In the genomic region with DNA sequence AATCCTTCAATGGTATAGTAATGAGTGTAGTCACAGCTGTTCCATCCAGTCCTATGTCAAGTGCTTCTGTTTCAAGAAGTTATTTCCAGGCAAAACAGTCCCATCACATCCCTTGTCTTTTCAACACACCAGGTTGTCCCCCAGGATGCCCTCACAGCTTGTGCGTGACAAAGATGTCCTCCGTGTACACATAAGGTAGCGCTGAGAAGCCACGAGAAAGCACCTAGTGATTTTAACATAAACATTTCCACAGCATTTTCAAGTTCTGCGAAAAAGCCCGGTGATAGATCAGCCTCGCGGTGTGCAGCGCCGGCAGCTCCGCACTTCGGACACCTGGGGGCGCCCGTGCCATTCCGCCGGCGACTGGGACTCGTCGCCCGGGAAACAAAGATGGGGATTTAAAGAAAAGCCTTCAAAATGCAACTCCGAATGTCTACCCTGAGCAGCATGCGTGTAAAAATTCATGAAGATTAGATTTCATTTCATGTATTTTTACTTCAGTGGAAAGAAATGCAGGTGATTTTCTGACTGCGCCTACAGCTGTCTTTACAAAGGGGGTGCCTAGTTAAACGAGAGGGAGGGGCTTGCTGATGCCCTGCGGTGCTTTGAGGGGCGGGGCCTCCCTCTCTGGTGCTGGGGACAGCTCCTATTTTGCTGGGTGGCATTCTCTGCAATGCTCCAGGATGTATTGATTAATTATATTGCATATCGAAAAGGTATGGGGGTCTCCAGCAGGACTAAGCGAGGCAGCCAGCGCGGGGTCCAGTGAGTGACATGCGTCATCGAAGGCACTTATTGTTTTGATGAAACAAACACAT, we compare ENCODE assay signal across 8 cellular contexts. TPM values are rescaled to one million over a fixed set of nuclear protein-coding genes. Genes with fewer than 3 reads are reported as not detected.
A peak's percentile ranks its signal among the peaks of the same experiment; 100 is the strongest.
DNase-seq lines count a peak whose midpoint lies in the region; ATAC-seq and TF ChIP-seq lines count a peak whose summit lies in the region.

No MANE protein-coding gene starts in this region.

- TF ChIP-seq CTCF in OCI-LY1 (IDR thresholded peaks at IDR 0.05; ENCODE audit: low read length) (peak; percentile 99), fibroblast of mammary gland (conservative IDR thresholded peaks at IDR 0.05; ENCODE audit: control insufficient read depth, insufficient read depth, low read depth, low read length) (peak; percentile 88), neural cell (IDR thresholded peaks at IDR 0.05; ENCODE audit: poor library complexity, severe bottlenecking) (peak; percentile 98)

- peak; percentile 53 for ATAC-seq in GM19324 (IDR thresholded peaks at IDR 0.05; ENCODE audit: low FRiP score, unreplicated experiment)

- H3K27ac ChIP-seq in OCI-LY1 (ENCODE audit: low read depth, low read length, poor library complexity, severe bottlenecking) (no peak overlapping the region), neural cell (ENCODE audit: low read length) (peak overlapping the region; percentile 92), temporal lobe (ENCODE audit: low read depth, low read length) (peak overlapping the region; percentile 39)

- H3K27me3 ChIP-seq in OCI-LY1 (ENCODE audit: insufficient read depth, low read length) (peaks cover 5% of the 10 kb centered on the region; the same call in 1 of the 2 replicates), neural cell (ENCODE audit: insufficient read depth, low read depth, low read length) (no peaks in the 10 kb centered on the region)

- peak; percentile 100 for TF ChIP-seq RAD21 in neural cell (conservative IDR thresholded peaks at IDR 0.05)

- H3K4me2 ChIP-seq in OCI-LY1 (ENCODE audit: low read length) (no peak overlapping the region), neural cell (ENCODE audit: low read length) (peak overlapping the region; percentile 43)

- H3K9ac ChIP-seq in OCI-LY1 (ENCODE audit: low read length) = no peak overlapping the region
- peak overlapping the region; percentile 68 for H3K9ac ChIP-seq in neural cell (ENCODE audit: low read length)

- H3F3A ChIP-seq in OCI-LY1 (ENCODE audit: insufficient read depth, low read length) (no peaks in the 10 kb centered on the region), neural cell (ENCODE audit: insufficient read depth, low read length, poor library complexity, severe bottlenecking) (no peaks in the 10 kb centered on the region)

- H3K4me3 ChIP-seq in OCI-LY1 (ENCODE audit: low read depth, low read length, poor library complexity, severe bottlenecking) (no peak overlapping the region), fibroblast of mammary gland (ENCODE audit: control insufficient read depth, low read depth, low read length) (no peak overlapping the region), neural cell (ENCODE audit: low read length) (peak overlapping the region; percentile 41)

- H4K20me1 ChIP-seq in OCI-LY1 (ENCODE audit: insufficient read depth, low read length) = no peaks in the 10 kb centered on the region
- no peaks in the 10 kb centered on the region for H4K20me1 ChIP-seq in neural cell (ENCODE audit: insufficient read depth)

- H3K36me3 ChIP-seq in OCI-LY1 (ENCODE audit: insufficient read depth, low read length) (no peaks in the 10 kb centered on the region), neural cell (ENCODE audit: insufficient read depth, low read length) (no peaks in the 10 kb centered on the region)

- DNase-seq in C1 segment of cervical spinal cord (lab: John Stamatoyannopoulos, UW) (peak in 10 of 14 donors; percentile 28 to 65 (median 38)), HT-29 (ENCODE audit: low spot score) (peak; percentile 72), fibroblast of mammary gland (ENCODE audit: low read depth) (peak; percentile 49)
- DNase-seq in activated T-cell treated with anti-CD3 and anti-CD28 coated beads, Interleukin-2, amount 50 U/mL, for 1 hour = peak; percentile 64

- no peaks in the 10 kb centered on the region for H3K79me2 ChIP-seq in OCI-LY1 (ENCODE audit: insufficient read depth, low read length)
- no peaks in the 10 kb centered on the region for H3K79me2 ChIP-seq in neural cell (replicated peaks; ENCODE audit: insufficient read depth, low read length)

- H3K9me3 ChIP-seq in OCI-LY1 (ENCODE audit: low read length) (no peaks in the 10 kb centered on the region), neural cell (ENCODE audit: low read length) (no peaks in the 10 kb centered on the region)

- H3K9me2 ChIP-seq in OCI-LY1 (ENCODE audit: low read depth, low read length) (no peaks in the 10 kb centered on the region), neural cell (ENCODE audit: insufficient read depth, low read length) (no peaks in the 10 kb centered on the region)

- H2AFZ ChIP-seq in OCI-LY1 (ENCODE audit: low read length) (no peak overlapping the region), neural cell (ENCODE audit: low read depth, low read length) (peak overlapping the region; percentile 63)

- peak; percentile 22 for TF ChIP-seq EP300 in neural cell (conservative IDR thresholded peaks at IDR 0.05; ENCODE audit: poor library complexity, severe bottlenecking)

- no peaks in the 10 kb centered on the region for H3K4me1 ChIP-seq in OCI-LY1 (ENCODE audit: insufficient read depth, low read length, severe bottlenecking)

TF ChIP-seq in neural cell, 6 proteins besides CTCF, POLR2A, EP300 and RAD21:
- TF ChIP-seq MXI1 (conservative IDR thresholded peaks at IDR 0.05; ENCODE audit: poor library complexity, severe bottlenecking) = peak; percentile 64
- peak; percentile 98 for TF ChIP-seq SMC3 (conservative IDR thresholded peaks at IDR 0.05; ENCODE audit: poor library complexity)
- TF ChIP-seq TAF1 (IDR thresholded peaks at IDR 0.05; ENCODE audit: low read depth) = no peak

RNA-seq across cellular contexts. Expression of a gene that starts 49.9 kb away (rescaled TPM):
- not detected in 2 replicates for total RNA-seq in HT-29 (2014; rRNA removed; shearing (Covaris generic))
- 1.7 TPM in 2 replicates for polyA plus RNA-seq in neural cell
- polyA minus RNA-seq in neural cell = 2.7 and 2.8 TPM in 2 replicates
- 0.74 TPM for total RNA-seq in temporal lobe
